In genomic region chr9:120985759-120986353, GRCh38 we compare ENCODE assay signal across 8 cellular contexts. TPM values are rescaled to one million over a fixed set of nuclear protein-coding genes. Genes with fewer than 3 reads are reported as not detected.
A peak's percentile ranks its signal among the peaks of the same experiment; 100 is the strongest.
DNase-seq lines count a peak whose midpoint lies in the region; ATAC-seq and TF ChIP-seq lines count a peak whose summit lies in the region.

No MANE protein-coding gene starts in this region.

- 0 to 3% methylated on average over 2 of the region's 2 CpGs for WGBS in aorta, 2 donors

- TF ChIP-seq CTCF in WI38 (IDR thresholded peaks at IDR 0.05; ENCODE audit: low read depth, low read length) (peak; percentile 58), uterus (IDR thresholded peaks at IDR 0.05) (peak; percentile 22 to 63 (median 40))

- peak; percentile 25 for DNase-seq in NCI-H2171 treated with DMSO at 0.1 percent for 48 hours (lab: John Stamatoyannopoulos, UW)
- no peak for DNase-seq in NCI-H2171 (lab: John Stamatoyannopoulos, UW)
- peak; percentile 31 for DNase-seq in NCI-H146 (lab: John Stamatoyannopoulos, UW)
- DNase-seq in iris pigment epithelial cell (ENCODE audit: low read depth), result peak; percentile 67
- no peak for DNase-seq in uterus
- DNase-seq in aorta, result no peak
- no peak for DNase-seq in effector CD4-positive, alpha-beta T cell

- no peak for ATAC-seq in aorta (ENCODE audit: low FRiP score)

- H3K9me3 ChIP-seq in uterus (no peaks in the 10 kb centered on the region), aorta (ENCODE audit: control insufficient read depth, low read length) (no peaks in the 10 kb centered on the region)

- intact Hi-C loops in uterus (cut with DNase I; ENCODE audit: low total_unique reads), result no loop called here
- intact Hi-C loops in aorta (cut with DNase I), result loop anchor here (2.0 to 10.0 kb wide), 3 partner anchors 71 to 231 kb away; no protein-coding TSS in a partner anchor

- H3K4me3 ChIP-seq in WI38 (ENCODE audit: low read depth, low read length), result no peak overlapping the region
- H3K4me3 ChIP-seq in uterus, result no peak overlapping the region
- H3K4me3 ChIP-seq in aorta (ENCODE audit: low read length in 2 of 2), result no peak overlapping the region

- H3K36me3 ChIP-seq in uterus (no peaks in the 10 kb centered on the region), aorta (ENCODE audit: control insufficient read depth in 1 of 2, insufficient read depth in 2 of 2, low read length in 1 of 2) (peaks cover 0 to 3% of the 10 kb centered on the region in 2 donors)

- H3K27ac ChIP-seq in uterus (no peak overlapping the region), aorta (ENCODE audit: low read depth in 1 of 2, low read length in 2 of 2) (no peak overlapping the region)

- no peak for TF ChIP-seq POLR2A in uterus (IDR thresholded peaks at IDR 0.05)

- H3K27me3 ChIP-seq in uterus, result no peaks in the 10 kb centered on the region
- H3K27me3 ChIP-seq in aorta (ENCODE audit: control insufficient read depth in 1 of 2, insufficient read depth in 2 of 2, low read length in 1 of 2), result no peaks in the 10 kb centered on the region

- H3K4me1 ChIP-seq in uterus, result no peaks in the 10 kb centered on the region
- peaks cover 0 to 2% of the 10 kb centered on the region in 2 donors for H3K4me1 ChIP-seq in aorta (ENCODE audit: control insufficient read depth in 1 of 2, insufficient read depth in 2 of 2, low read length in 2 of 2)

RNA-seq across cellular contexts. Expression of gene TRAF1, which starts 59.3 kb away (rescaled TPM):
- total RNA-seq in uterus (1 to 10 TPM in 2 of 4 donors, under 1 TPM in 2; 0.51 to 8.7 (median 2.6) TPM), aorta (10 to 100 TPM; 19.8 to 25.7 TPM)
- 10 to 100 TPM; 10.5 to 43.3 TPM for polyA plus RNA-seq in aorta

Comparison
In these comparisons a context has a peak if more than half of its experiments do, and no peak if none do; other contexts are left out.
1. DNase-seq: peak in NCI-H2171 treated with DMSO at 0.1 percent for 48 hours (single experiment), NCI-H146 (single experiment) and iris pigment epithelial cell (single experiment); none in NCI-H2171 (single experiment), uterus (0 of 2), aorta (0 of 2) and effector CD4-positive, alpha-beta T cell (single experiment).